Comparison of ENCODE assay signal across 21 cellular contexts in the genomic region with DNA sequence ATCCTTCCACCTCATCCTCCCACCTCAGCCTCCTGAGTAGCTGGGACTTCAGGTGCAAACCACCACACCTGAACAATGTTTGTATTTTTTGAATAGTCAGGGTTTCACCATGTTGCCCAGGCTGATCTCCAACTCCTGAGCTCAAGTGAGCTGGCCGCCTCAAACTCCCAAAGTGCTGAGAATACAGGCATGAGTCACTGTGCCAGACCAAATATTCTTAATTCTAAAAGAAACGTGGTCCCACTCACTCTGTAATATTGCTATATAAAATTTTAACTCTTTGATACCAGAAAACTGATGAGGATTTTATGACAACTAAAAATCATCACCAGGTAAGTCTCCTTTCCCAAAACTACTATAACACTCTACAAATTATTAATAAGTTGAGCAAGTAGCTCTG.
"Had no signal": no experiment of that assay in that cellular context is flagged by ENCODE, and none has a peak within 500 bp of the region (broad histone marks: within the 10 kb centered on the region; RNA-seq: fewer than 3 reads in every experiment).

No MANE protein-coding gene starts in this region.

- DNase-seq: activated gamma-delta T cell treated with Interleukin-2 at 50 U/mL for 16 hours; activated T-cell treated with anti-CD3 and anti-CD28 coated beads, Interleukin-2, amount 50 U/mL, for 1 hour; aorta; cortex of kidney; endodermal cell; glutamatergic neuron; left cardiac atrium; midbrain; natural killer cell; ovary; stimulated activated CD4-positive, alpha-beta T cell treated with anti-CD3 and anti-CD28 coated beads, Interleukin-4, amount 100 ng/mL, for 4 hours; stimulated activated naive CD8-positive, alpha-beta T cell treated with anti-CD3 and anti-CD28 coated beads, Interleukin-15, Interleukin-2, amounts not matched to agents 100 U/mL and 50 U/mL, for 24 hours; substantia nigra; T-cell; thyroid gland had no signal

- H3K4me3 Mint-ChIP-seq: activated naive CD4-positive, alpha-beta T cell treated with anti-CD3 and anti-CD28 coated beads, Interleukin-2, amount 50 U/mL, for 24 hours; endodermal cell; natural killer cell; T-cell; WTC11 had no signal

- H3K36me3 Mint-ChIP-seq: activated naive CD4-positive, alpha-beta T cell treated with anti-CD3 and anti-CD28 coated beads, Interleukin-2, amount 50 U/mL, for 24 hours; natural killer cell; T-cell had no signal

- H3K27me3 ChIP-seq: breast epithelium, hepatocyte, ovary, thyroid gland had no signal

- H2AFZ ChIP-seq: hepatocyte had no signal

- H3K27ac Mint-ChIP-seq: activated naive CD4-positive, alpha-beta T cell treated with anti-CD3 and anti-CD28 coated beads, Interleukin-2, amount 50 U/mL, for 24 hours; endodermal cell; natural killer cell; T-cell; WTC11 had no signal

- H3K4me2 ChIP-seq: hepatocyte had no signal

- ATAC-seq: left cardiac atrium; natural killer cell; stimulated activated naive CD8-positive, alpha-beta T cell treated with anti-CD3 and anti-CD28 coated beads, Interleukin-15, Interleukin-2, amounts not matched to agents 100 U/mL and 50 U/mL, for 24 hours; T-cell; WTC11 had no signal

- H3K9me3 Mint-ChIP-seq: activated naive CD4-positive, alpha-beta T cell treated with anti-CD3 and anti-CD28 coated beads, Interleukin-2, amount 50 U/mL, for 24 hours; natural killer cell had no signal

- H3K9me3 ChIP-seq: breast epithelium, ovary, prostate gland, thyroid gland had no signal

- H3K27me3 Mint-ChIP-seq: activated naive CD4-positive, alpha-beta T cell treated with anti-CD3 and anti-CD28 coated beads, Interleukin-2, amount 50 U/mL, for 24 hours; T-cell had no signal

- H3K27ac ChIP-seq: breast epithelium, epithelial cell of prostate, hepatocyte, ovary, prostate gland, thyroid gland had no signal

- H3K4me1 ChIP-seq: breast epithelium, prostate gland, thyroid gland had no signal

- H3K79me2 ChIP-seq: hepatocyte had no signal

- H3K4me3 ChIP-seq: breast epithelium, hepatocyte, ovary, prostate gland, thyroid gland had no signal

- H3K36me3 ChIP-seq: breast epithelium, ovary, prostate gland, thyroid gland had no signal

- H3K4me1 Mint-ChIP-seq: activated naive CD4-positive, alpha-beta T cell treated with anti-CD3 and anti-CD28 coated beads, Interleukin-2, amount 50 U/mL, for 24 hours; endodermal cell; natural killer cell; T-cell; WTC11 had no signal
